1 cellular context compared by ENCODE assay signal in the genomic region with DNA sequence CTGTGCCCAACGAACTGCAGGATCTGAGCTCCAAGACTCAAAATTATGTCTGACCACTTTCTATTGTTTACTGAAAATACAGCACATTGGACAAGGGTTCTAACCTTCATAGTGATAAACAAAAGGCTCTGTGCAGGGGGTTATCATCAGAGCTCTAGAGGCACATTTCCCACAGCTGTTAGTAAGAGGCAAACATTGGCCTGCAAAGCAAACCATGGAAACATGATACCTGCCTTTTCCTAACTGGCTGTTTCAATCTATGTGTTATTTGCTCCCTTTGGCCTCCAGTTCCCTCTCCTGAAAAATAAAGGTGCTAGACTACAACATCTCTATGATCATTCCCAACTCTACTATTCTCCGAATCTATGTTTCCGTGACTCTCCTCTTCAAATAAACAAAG.
TF ChIP-seq lines count a peak whose summit lies in the region.

No MANE protein-coding gene starts in this region.

TF ChIP-seq in WTC11, 78 proteins besides CTCF, POLR2A, EP300 and RAD21 (continued from another document):
- TF ChIP-seq, protein P1, sequence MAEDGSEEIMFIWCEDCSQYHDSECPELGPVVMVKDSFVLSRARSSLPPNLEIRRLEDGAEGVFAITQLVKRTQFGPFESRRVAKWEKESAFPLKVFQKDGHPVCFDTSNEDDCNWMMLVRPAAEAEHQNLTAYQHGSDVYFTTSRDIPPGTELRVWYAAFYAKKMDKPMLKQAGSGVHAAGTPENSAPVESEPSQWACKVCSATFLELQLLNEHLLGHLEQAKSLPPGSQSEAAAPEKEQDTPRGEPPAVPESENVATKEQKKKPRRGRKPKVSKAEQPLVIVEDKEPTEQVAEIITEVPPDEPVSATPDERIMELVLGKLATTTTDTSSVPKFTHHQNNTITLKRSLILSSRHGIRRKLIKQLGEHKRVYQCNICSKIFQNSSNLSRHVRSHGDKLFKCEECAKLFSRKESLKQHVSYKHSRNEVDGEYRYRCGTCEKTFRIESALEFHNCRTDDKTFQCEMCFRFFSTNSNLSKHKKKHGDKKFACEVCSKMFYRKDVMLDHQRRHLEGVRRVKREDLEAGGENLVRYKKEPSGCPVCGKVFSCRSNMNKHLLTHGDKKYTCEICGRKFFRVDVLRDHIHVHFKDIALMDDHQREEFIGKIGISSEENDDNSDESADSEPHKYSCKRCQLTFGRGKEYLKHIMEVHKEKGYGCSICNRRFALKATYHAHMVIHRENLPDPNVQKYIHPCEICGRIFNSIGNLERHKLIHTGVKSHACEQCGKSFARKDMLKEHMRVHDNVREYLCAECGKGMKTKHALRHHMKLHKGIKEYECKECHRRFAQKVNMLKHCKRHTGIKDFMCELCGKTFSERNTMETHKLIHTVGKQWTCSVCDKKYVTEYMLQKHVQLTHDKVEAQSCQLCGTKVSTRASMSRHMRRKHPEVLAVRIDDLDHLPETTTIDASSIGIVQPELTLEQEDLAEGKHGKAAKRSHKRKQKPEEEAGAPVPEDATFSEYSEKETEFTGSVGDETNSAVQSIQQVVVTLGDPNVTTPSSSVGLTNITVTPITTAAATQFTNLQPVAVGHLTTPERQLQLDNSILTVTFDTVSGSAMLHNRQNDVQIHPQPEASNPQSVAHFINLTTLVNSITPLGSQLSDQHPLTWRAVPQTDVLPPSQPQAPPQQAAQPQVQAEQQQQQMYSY (CRISPR knock-in tag; IDR thresholded peaks at IDR 0.05): no peak
- TF ChIP-seq, protein P2, sequence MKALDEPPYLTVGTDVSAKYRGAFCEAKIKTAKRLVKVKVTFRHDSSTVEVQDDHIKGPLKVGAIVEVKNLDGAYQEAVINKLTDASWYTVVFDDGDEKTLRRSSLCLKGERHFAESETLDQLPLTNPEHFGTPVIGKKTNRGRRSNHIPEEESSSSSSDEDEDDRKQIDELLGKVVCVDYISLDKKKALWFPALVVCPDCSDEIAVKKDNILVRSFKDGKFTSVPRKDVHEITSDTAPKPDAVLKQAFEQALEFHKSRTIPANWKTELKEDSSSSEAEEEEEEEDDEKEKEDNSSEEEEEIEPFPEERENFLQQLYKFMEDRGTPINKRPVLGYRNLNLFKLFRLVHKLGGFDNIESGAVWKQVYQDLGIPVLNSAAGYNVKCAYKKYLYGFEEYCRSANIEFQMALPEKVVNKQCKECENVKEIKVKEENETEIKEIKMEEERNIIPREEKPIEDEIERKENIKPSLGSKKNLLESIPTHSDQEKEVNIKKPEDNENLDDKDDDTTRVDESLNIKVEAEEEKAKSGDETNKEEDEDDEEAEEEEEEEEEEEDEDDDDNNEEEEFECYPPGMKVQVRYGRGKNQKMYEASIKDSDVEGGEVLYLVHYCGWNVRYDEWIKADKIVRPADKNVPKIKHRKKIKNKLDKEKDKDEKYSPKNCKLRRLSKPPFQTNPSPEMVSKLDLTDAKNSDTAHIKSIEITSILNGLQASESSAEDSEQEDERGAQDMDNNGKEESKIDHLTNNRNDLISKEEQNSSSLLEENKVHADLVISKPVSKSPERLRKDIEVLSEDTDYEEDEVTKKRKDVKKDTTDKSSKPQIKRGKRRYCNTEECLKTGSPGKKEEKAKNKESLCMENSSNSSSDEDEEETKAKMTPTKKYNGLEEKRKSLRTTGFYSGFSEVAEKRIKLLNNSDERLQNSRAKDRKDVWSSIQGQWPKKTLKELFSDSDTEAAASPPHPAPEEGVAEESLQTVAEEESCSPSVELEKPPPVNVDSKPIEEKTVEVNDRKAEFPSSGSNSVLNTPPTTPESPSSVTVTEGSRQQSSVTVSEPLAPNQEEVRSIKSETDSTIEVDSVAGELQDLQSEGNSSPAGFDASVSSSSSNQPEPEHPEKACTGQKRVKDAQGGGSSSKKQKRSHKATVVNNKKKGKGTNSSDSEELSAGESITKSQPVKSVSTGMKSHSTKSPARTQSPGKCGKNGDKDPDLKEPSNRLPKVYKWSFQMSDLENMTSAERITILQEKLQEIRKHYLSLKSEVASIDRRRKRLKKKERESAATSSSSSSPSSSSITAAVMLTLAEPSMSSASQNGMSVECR (CRISPR knock-in tag; IDR thresholded peaks at IDR 0.05; ENCODE audit: borderline replicate concordance): no peak
- TF ChIP-seq ELF4 (CRISPR knock-in tag; IDR thresholded peaks at IDR 0.05; ENCODE audit: low read depth): no peak
- TF ChIP-seq, protein P3, sequence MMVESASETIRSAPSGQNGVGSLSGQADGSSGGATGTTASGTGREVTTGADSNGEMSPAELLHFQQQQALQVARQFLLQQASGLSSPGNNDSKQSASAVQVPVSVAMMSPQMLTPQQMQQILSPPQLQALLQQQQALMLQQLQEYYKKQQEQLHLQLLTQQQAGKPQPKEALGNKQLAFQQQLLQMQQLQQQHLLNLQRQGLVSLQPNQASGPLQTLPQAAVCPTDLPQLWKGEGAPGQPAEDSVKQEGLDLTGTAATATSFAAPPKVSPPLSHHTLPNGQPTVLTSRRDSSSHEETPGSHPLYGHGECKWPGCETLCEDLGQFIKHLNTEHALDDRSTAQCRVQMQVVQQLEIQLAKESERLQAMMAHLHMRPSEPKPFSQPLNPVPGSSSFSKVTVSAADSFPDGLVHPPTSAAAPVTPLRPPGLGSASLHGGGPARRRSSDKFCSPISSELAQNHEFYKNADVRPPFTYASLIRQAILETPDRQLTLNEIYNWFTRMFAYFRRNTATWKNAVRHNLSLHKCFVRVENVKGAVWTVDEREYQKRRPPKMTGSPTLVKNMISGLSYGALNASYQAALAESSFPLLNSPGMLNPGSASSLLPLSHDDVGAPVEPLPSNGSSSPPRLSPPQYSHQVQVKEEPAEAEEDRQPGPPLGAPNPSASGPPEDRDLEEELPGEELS (CRISPR knock-in tag; IDR thresholded peaks at IDR 0.05): no peak
- TF ChIP-seq, protein P4, sequence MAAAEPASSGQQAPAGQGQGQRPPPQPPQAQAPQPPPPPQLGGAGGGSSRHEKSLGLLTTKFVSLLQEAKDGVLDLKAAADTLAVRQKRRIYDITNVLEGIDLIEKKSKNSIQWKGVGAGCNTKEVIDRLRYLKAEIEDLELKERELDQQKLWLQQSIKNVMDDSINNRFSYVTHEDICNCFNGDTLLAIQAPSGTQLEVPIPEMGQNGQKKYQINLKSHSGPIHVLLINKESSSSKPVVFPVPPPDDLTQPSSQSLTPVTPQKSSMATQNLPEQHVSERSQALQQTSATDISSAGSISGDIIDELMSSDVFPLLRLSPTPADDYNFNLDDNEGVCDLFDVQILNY (CRISPR knock-in tag; IDR thresholded peaks at IDR 0.05): no peak
- TF ChIP-seq, protein P5, sequence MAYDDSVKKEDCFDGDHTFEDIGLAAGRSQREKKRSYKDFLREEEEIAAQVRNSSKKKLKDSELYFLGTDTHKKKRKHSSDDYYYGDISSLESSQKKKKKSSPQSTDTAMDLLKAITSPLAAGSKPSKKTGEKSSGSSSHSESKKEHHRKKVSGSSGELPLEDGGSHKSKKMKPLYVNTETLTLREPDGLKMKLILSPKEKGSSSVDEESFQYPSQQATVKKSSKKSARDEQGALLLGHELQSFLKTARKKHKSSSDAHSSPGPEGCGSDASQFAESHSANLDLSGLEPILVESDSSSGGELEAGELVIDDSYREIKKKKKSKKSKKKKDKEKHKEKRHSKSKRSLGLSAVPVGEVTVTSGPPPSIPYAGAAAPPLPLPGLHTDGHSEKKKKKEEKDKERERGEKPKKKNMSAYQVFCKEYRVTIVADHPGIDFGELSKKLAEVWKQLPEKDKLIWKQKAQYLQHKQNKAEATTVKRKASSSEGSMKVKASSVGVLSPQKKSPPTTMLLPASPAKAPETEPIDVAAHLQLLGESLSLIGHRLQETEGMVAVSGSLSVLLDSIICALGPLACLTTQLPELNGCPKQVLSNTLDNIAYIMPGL (CRISPR knock-in tag; IDR thresholded peaks at IDR 0.05): no peak
